16 cellular contexts compared by ENCODE assay signal in the genomic region with DNA sequence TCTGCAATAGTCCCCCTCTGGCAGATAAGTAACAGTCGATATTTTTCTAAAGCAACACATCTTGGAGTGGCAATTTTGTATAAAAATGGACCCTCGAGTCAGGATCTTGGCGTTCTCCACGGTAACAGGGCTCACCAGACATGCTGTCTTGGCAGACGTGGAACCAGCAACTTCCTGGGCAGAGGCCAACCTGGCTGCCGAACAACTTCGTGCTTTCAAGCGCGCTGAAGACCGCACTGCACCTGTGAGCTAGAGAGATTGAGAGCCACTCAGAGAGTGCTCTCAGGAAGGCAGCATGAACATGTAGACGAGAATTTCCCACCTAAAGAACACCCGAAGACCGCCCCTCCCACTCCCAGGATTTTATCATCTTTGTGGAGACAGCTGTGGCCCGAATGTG. TPM values are rescaled to one million over a fixed set of nuclear protein-coding genes. Genes with fewer than 3 reads are reported as not detected.
A peak's percentile ranks its signal among the peaks of the same experiment; 100 is the strongest.
DNase-seq lines count a peak whose midpoint lies in the region; ATAC-seq, FAIRE-seq and TF ChIP-seq lines count a peak whose summit lies in the region.
"Had no signal": no experiment of that assay in that cellular context is flagged by ENCODE, and none has a peak within 500 bp of the region (broad histone marks: within the 10 kb centered on the region; RNA-seq: fewer than 3 reads in every experiment).

No MANE protein-coding gene starts in this region.

- H3K4me3 ChIP-seq in esophagus muscularis mucosa (no peak overlapping the region), osteoblast (ENCODE audit: insufficient read depth, low read length) (no peak overlapping the region)
- H3K4me3 ChIP-seq: HAP-1, SJSA1 had no signal

- peaks cover 29 to 50% (median 39%) of the 10 kb centered on the region in 4 donors for H3K36me3 ChIP-seq in esophagus muscularis mucosa
- peaks cover 30% of the 10 kb centered on the region for H3K36me3 ChIP-seq in osteoblast (ENCODE audit: insufficient read depth, low read length)

- 36% methylated on average over 14 of the region's 14 CpGs for WGBS in esophagus muscularis mucosa

- H3K9me3 ChIP-seq in esophagus muscularis mucosa (peaks cover 0 to 5% (median 2%) of the 10 kb centered on the region in 4 donors), osteoblast (ENCODE audit: low read depth, low read length) (no peaks in the 10 kb centered on the region)
- H3K9me3 ChIP-seq: HAP-1, SJSA1 had no signal

- H3K27ac ChIP-seq in esophagus muscularis mucosa (replicated peaks in 1 of 4) (peak overlapping the region in 3 of 4 donors; percentile 37 to 55 (median 40)), osteoblast (ENCODE audit: low read depth, low read length) (no peak overlapping the region)
- H3K27ac ChIP-seq: SJSA1 had no signal

- no peak for ATAC-seq in stimulated activated naive CD8-positive, alpha-beta T cell treated with anti-CD3 and anti-CD28 coated beads, Interleukin-15, Interleukin-2, amounts not matched to agents 100 U/mL and 50 U/mL, for 24 hours
- ATAC-seq: HepG2; stimulated activated effector memory CD8-positive, alpha-beta T cell treated with anti-CD3 and anti-CD28 coated beads, Interleukin-12 subunit alpha, Interleukin-12 subunit beta, amount 100 ng/mL, for 72 hours had no signal

- peaks cover 60% of the 10 kb centered on the region for H3K79me2 ChIP-seq in osteoblast (ENCODE audit: insufficient read depth, low read length)

- no peak overlapping the region for H3K4me2 ChIP-seq in osteoblast (ENCODE audit: insufficient read depth, low read length)

- peak overlapping the region in 4 of 7 donors; percentile 38 to 63 (median 52) for H3K27ac Mint-ChIP-seq in CD14-positive monocyte
- H3K27ac Mint-ChIP-seq: stimulated activated effector memory CD8-positive, alpha-beta T cell treated with anti-CD3 and anti-CD28 coated beads, Interleukin-12 subunit alpha, Interleukin-12 subunit beta, amount 100 ng/mL, for 72 hours had no signal

- intact Hi-C loops in CD14-positive monocyte (cut with micrococcal nuclease): loop anchor here in 1 of 2 donors (10.0 kb wide), 1 partner anchor 238 kb away; a partner anchor contains a TSS
- intact Hi-C loops in esophagus muscularis mucosa (cut with DNase I): loop anchor here (10.0 kb wide), 1 partner anchor 98 kb away; a partner anchor contains a TSS

- DNase-seq in CD14-positive monocyte (ENCODE audit: low spot score) (no peak), GM18507 (ENCODE audit: extremely low spot score, insufficient read length, low read depth) (no peak), esophagus muscularis mucosa (ENCODE audit: extremely low spot score) (no peak), osteoblast (ENCODE audit: insufficient read length, low spot score, missing footprints) (peak; percentile 52), NCI-H345 (lab: John Stamatoyannopoulos, UW) (no peak), NCI-H146 treated with DMSO at 0.1 percent for 48 hours (lab: John Stamatoyannopoulos, UW; ENCODE audit: unreplicated experiment) (no peak), SKM-1 treated with dmso at 0.1 percent for 144 hours (lab: John Stamatoyannopoulos, UW; ENCODE audit: unreplicated experiment) (no peak)
- DNase-seq in stimulated activated naive CD8-positive, alpha-beta T cell treated with anti-CD3 and anti-CD28 coated beads, Interleukin-15, Interleukin-2, amounts not matched to agents 100 U/mL and 50 U/mL, for 24 hours: no peak
- DNase-seq: activated gamma-delta T cell, NCI-H2171 had no signal

- H3K9me3 Mint-ChIP-seq in CD14-positive monocyte: peaks cover 0 to 6% (median 3%) of the 10 kb centered on the region in 7 donors

- TF ChIP-seq CTCF in CD14-positive monocyte (IDR thresholded peaks at IDR 0.05) (no peak), esophagus muscularis mucosa (IDR thresholded peaks at IDR 0.05) (no peak), osteoblast (IDR thresholded peaks at IDR 0.05; ENCODE audit: extremely low read depth, low read depth, low read length) (no peak)

- H3K4me1 Mint-ChIP-seq in CD14-positive monocyte: peaks cover 28% of the 10 kb centered on the region

- peaks cover 0 to 2% (median 0%) of the 10 kb centered on the region in 3 donors for H3K27me3 Mint-ChIP-seq in CD14-positive monocyte (ENCODE audit: low read depth in 3 of 3)
- H3K27me3 Mint-ChIP-seq: brain had no signal

- H4K20me1 ChIP-seq in osteoblast (ENCODE audit: insufficient read depth, low read length): peaks cover 22% of the 10 kb centered on the region

- TF ChIP-seq POLR2A in esophagus muscularis mucosa (IDR thresholded peaks at IDR 0.05; ENCODE audit: low read depth): no peak

- H3K27me3 ChIP-seq in esophagus muscularis mucosa (no peaks in the 10 kb centered on the region), osteoblast (ENCODE audit: insufficient read depth, low read length) (no peaks in the 10 kb centered on the region)
- H3K27me3 ChIP-seq: SJSA1 had no signal

- no peak for TF ChIP-seq EP300 in esophagus muscularis mucosa (IDR thresholded peaks at IDR 0.05)

- H3K4me3 Mint-ChIP-seq in CD14-positive monocyte: no peak overlapping the region
- H3K4me3 Mint-ChIP-seq: stimulated activated effector memory CD8-positive, alpha-beta T cell treated with anti-CD3 and anti-CD28 coated beads, Interleukin-12 subunit alpha, Interleukin-12 subunit beta, amount 100 ng/mL, for 72 hours had no signal

- FAIRE-seq in GM18507 (lab: Jason Lieb, UNC): peak; percentile 29
- FAIRE-seq: HepG2, TTC549 had no signal

- no peak overlapping the region for H2AFZ ChIP-seq in osteoblast (ENCODE audit: low read length)

- H3K4me1 ChIP-seq in esophagus muscularis mucosa (peaks cover 4 to 46% (median 44%) of the 10 kb centered on the region in 4 donors), osteoblast (ENCODE audit: insufficient read depth, low read length) (no peaks in the 10 kb centered on the region)
- H3K4me1 ChIP-seq: HAP-1, SJSA1 had no signal

- peaks cover 43 to 61% of the 10 kb centered on the region in 2 donors for H3K36me3 Mint-ChIP-seq in CD14-positive monocyte

RNA-seq across cellular contexts. Expression of a gene that starts 7.3 kb away (rescaled TPM):
- 10 to 100 TPM; 19.1 to 21.3 TPM for polyA plus RNA-seq in CD14-positive monocyte
- total RNA-seq in esophagus muscularis mucosa: 10 to 100 TPM; 25.0 to 35.1 (median 27.6) TPM
- 27.1 and 29.3 TPM in 2 replicates for total RNA-seq in osteoblast

RNA-seq across cellular contexts. Expression of a gene that starts 35.5 kb away (rescaled TPM):
- 1 to 10 TPM; 5.9 to 6.6 TPM for polyA plus RNA-seq in CD14-positive monocyte
- total RNA-seq in esophagus muscularis mucosa (10 to 100 TPM in 1 of 4 donors, 1 to 10 TPM in 3; 5.0 to 13.4 (median 5.2) TPM), osteoblast (5.1 and 8.3 TPM in 2 replicates)

RNA-seq across cellular contexts. Expression of a gene that starts 35.7 kb away (rescaled TPM):
- 10 to 100 TPM in 1 of 2 donors, 1 to 10 TPM in 1; 8.3 to 13.0 TPM for polyA plus RNA-seq in CD14-positive monocyte
- total RNA-seq in esophagus muscularis mucosa (10 to 100 TPM; 42.7 to 84.2 (median 69.8) TPM), osteoblast (21.5 and 21.7 TPM in 2 replicates)
